Comparison of ENCODE assay signal across 1 cellular context in genomic region chr17:47956818-47957590, GRCh38.
TF ChIP-seq lines count a peak whose summit lies in the region.

No MANE protein-coding gene starts in this region.

TF ChIP-seq in WTC11, 78 proteins besides CTCF, POLR2A, EP300 and RAD21 (continued from another document):
- no peak for TF ChIP-seq FOXP1 (CRISPR knock-in tag; IDR thresholded peaks at IDR 0.05; ENCODE audit: borderline replicate concordance)
- TF ChIP-seq GRHL2 (CRISPR knock-in tag; IDR thresholded peaks at IDR 0.05; ENCODE audit: insufficient replicate concordance, severe bottlenecking) = no peak
- TF ChIP-seq ATF3 (CRISPR knock-in tag; conservative IDR thresholded peaks at IDR 0.05) = no peak
- no peak for TF ChIP-seq NFYB (CRISPR knock-in tag; conservative IDR thresholded peaks at IDR 0.05; ENCODE audit: low read depth)
- no peak for TF ChIP-seq JUN (CRISPR knock-in tag; IDR thresholded peaks at IDR 0.05)
- no peak for TF ChIP-seq GABPB1 (CRISPR knock-in tag; IDR thresholded peaks at IDR 0.05)
